21 cellular contexts compared by ENCODE assay signal in the genomic region with DNA sequence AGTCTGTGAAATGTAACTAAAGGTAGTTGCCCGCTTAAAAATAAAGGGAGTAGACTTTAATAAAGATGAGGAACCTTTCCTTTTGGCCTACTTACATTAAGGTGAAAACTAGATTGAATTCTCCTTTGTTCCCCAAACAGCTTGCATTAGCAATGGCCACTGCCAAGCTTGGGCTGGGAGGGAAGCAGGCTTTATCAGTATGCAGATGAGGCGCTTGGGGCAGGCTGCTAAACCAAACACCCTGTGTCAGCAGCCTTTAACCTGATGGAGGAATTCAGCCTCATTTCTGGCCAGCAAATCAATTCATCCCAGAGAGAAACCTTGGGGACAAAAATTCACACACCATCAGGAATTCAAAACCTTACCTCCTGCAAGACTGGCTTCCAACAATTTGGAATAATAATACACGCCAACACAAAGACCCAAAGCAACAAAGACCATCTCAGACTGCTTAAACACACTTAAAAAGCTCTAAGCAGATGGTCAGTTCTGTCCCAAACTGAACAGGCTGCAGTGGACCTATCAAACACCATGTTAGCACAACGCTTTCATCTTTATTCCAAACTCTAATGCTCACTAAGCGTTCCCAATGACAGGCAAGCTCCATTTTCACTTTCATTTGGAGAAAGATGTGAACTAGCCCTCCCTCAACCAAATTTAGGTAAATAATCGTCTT.
DNase-seq lines count a peak whose midpoint lies in the region; ATAC-seq and TF ChIP-seq lines count a peak whose summit lies in the region.
"Had no signal": no experiment of that assay in that cellular context is flagged by ENCODE, and none has a peak within 500 bp of the region (broad histone marks: within the 10 kb centered on the region; RNA-seq: fewer than 3 reads in every experiment).

No MANE protein-coding gene starts in this region.

- peaks cover 15% of the 10 kb centered on the region for H3K4me1 ChIP-seq in HUES6 (ENCODE audit: control insufficient read depth, insufficient read depth, low read length)
- peaks cover 3% of the 10 kb centered on the region for H3K4me1 ChIP-seq in mesendoderm (ENCODE audit: control insufficient read depth, low read depth, low read length)

- no peak overlapping the region for H2AK5ac ChIP-seq in mesendoderm (ENCODE audit: low read length)

- H3K9me3 ChIP-seq in HUES6 (ENCODE audit: control insufficient read depth, insufficient read depth, low read depth, low read length): no peaks in the 10 kb centered on the region

- TF ChIP-seq CTCF in glutamatergic neuron (IDR thresholded peaks at IDR 0.05; ENCODE audit: partially characterized antibody, unreplicated experiment): no peak

- no peaks in the 10 kb centered on the region for H3K79me1 ChIP-seq in mesendoderm (ENCODE audit: low read length)

- H3K9ac ChIP-seq in HUES6 (ENCODE audit: low read length) (no peak overlapping the region), mesendoderm (ENCODE audit: low read length) (peak overlapping the region; percentile 12)

- H2BK120ac ChIP-seq in mesendoderm (ENCODE audit: low read depth, low read length): peak overlapping the region; percentile 85

- no peaks in the 10 kb centered on the region for H3K36me3 ChIP-seq in HUES6 (ENCODE audit: control insufficient read depth, insufficient read depth, low read length)
- no peaks in the 10 kb centered on the region for H3K36me3 ChIP-seq in mesendoderm (ENCODE audit: control insufficient read depth, insufficient read depth, low read length)

- H3K4me2 ChIP-seq in mesendoderm (ENCODE audit: low read length): no peak overlapping the region

- no peak for ATAC-seq in GM21576 (IDR thresholded peaks at IDR 0.05; ENCODE audit: unreplicated experiment)
- ATAC-seq in stimulated activated naive B cell treated with anti-CD40 and anti-IgM and Interleukin-4, amounts not matched to agents 10 μg/mL and 1 μg/mL and 100 μg/mL, for 72 hours (replicated peaks): no peak
- ATAC-seq: HCT116, K562, PC-3 had no signal

- no peak overlapping the region for H3K4ac ChIP-seq in mesendoderm (ENCODE audit: low read depth, low read length)

- H2BK15ac ChIP-seq in mesendoderm (replicated peaks; ENCODE audit: low read depth): no peak overlapping the region

- peaks cover 12% of the 10 kb centered on the region for H3K4me1 Mint-ChIP-seq in glutamatergic neuron (ENCODE audit: low read depth, unreplicated experiment)
- no peaks in the 10 kb centered on the region for H3K4me1 Mint-ChIP-seq in stimulated activated naive B cell treated with anti-CD40 and anti-IgM and Interleukin-4, amounts not matched to agents 10 μg/mL and 1 μg/mL and 100 μg/mL, for 72 hours
- H3K4me1 Mint-ChIP-seq: CD14-positive monocyte had no signal

- peak overlapping the region; percentile 29 for H4K5ac ChIP-seq in mesendoderm (ENCODE audit: low read length)

- H2BK5ac ChIP-seq in mesendoderm (ENCODE audit: low read length): peak overlapping the region; percentile 17

- no peak overlapping the region for H3K23ac ChIP-seq in mesendoderm (ENCODE audit: low read length)

- no peaks in the 10 kb centered on the region for H3K36me3 Mint-ChIP-seq in glutamatergic neuron (ENCODE audit: unreplicated experiment)
- H3K36me3 Mint-ChIP-seq in stimulated activated naive B cell treated with anti-CD40 and anti-IgM and Interleukin-4, amounts not matched to agents 10 μg/mL and 1 μg/mL and 100 μg/mL, for 72 hours: no peaks in the 10 kb centered on the region
- H3K36me3 Mint-ChIP-seq: CD14-positive monocyte had no signal

- H3K27me3 ChIP-seq in HUES6 (ENCODE audit: control insufficient read depth, insufficient read depth, low read length) (no peaks in the 10 kb centered on the region), mesendoderm (ENCODE audit: insufficient read depth, low read length, poor library complexity) (no peaks in the 10 kb centered on the region)

- no peak overlapping the region for H4K8ac ChIP-seq in mesendoderm (ENCODE audit: low read depth, low read length)

- no CpG with 5 or more reads among the region's 6 CpGs for WGBS in mesendoderm (ENCODE audit: extremely low coverage, insufficient coverage, low lambda C conversion rate)

- H3K9me3 Mint-ChIP-seq in glutamatergic neuron (ENCODE audit: unreplicated experiment): peaks cover 1% of the 10 kb centered on the region
- peaks cover 0 to 1% of the 10 kb centered on the region in 2 donors for H3K9me3 Mint-ChIP-seq in stimulated activated naive B cell treated with anti-CD40 and anti-IgM and Interleukin-4, amounts not matched to agents 10 μg/mL and 1 μg/mL and 100 μg/mL, for 72 hours

- H3K79me2 ChIP-seq in mesendoderm (ENCODE audit: control insufficient read depth, insufficient read depth, low read length): no peaks in the 10 kb centered on the region

- H3K4me3 Mint-ChIP-seq in glutamatergic neuron (ENCODE audit: unreplicated experiment): peak overlapping the region; percentile 30
- H3K4me3 Mint-ChIP-seq in stimulated activated naive B cell treated with anti-CD40 and anti-IgM and Interleukin-4, amounts not matched to agents 10 μg/mL and 1 μg/mL and 100 μg/mL, for 72 hours: no peak overlapping the region
- H3K4me3 Mint-ChIP-seq: CD14-positive monocyte had no signal

- no peaks in the 10 kb centered on the region for H3K27me3 Mint-ChIP-seq in glutamatergic neuron (ENCODE audit: unreplicated experiment)
- peaks cover 13 to 15% of the 10 kb centered on the region in 2 donors for H3K27me3 Mint-ChIP-seq in stimulated activated naive B cell treated with anti-CD40 and anti-IgM and Interleukin-4, amounts not matched to agents 10 μg/mL and 1 μg/mL and 100 μg/mL, for 72 hours

- DNase-seq in ELF-1 (ENCODE audit: low read depth, low spot score): peak; percentile 69
- peak; percentile 29 for DNase-seq in glutamatergic neuron
- peak; percentile 75 for DNase-seq in mesendoderm
- no peak for DNase-seq in stimulated activated naive B cell treated with anti-CD40 and anti-IgM and Interleukin-4, amounts not matched to agents 10 μg/mL and 1 μg/mL and 100 μg/mL, for 72 hours
- DNase-seq in LoVo (ENCODE audit: low spot score): no peak
- DNase-seq in activated T-cell treated with anti-CD3 and anti-CD28 coated beads for 4 hours: no peak
- DNase-seq: 8988T, DMS79 treated with DMSO at 0.1 percent for 48 hours, NCI-H1105, NCI-H1694, NCI-H2227 treated with DMSO at 0.1 percent for 48 hours, NCI-H510A treated with DMSO at 0.1 percent for 48 hours, NCI-H774, RPMI8226, SIG-M5 had no signal

- H3K4me3 ChIP-seq in HUES6 (ENCODE audit: low read depth, low read length) (no peak overlapping the region), mesendoderm (ENCODE audit: low read length) (no peak overlapping the region)
- H3K4me3 ChIP-seq: K562 had no signal

- peak overlapping the region; percentile 39 for H3K27ac Mint-ChIP-seq in glutamatergic neuron (ENCODE audit: unreplicated experiment)
- H3K27ac Mint-ChIP-seq in stimulated activated naive B cell treated with anti-CD40 and anti-IgM and Interleukin-4, amounts not matched to agents 10 μg/mL and 1 μg/mL and 100 μg/mL, for 72 hours: no peak overlapping the region
- H3K27ac Mint-ChIP-seq: CD14-positive monocyte had no signal

- H3K27ac ChIP-seq in HUES6 (ENCODE audit: low read depth, low read length) (peak overlapping the region; percentile 58; the same call in 1 of the 2 replicates), mesendoderm (ENCODE audit: low read depth, low read length) (peak overlapping the region; percentile 1)

- peak overlapping the region; percentile 68 for H3K56ac ChIP-seq in mesendoderm (ENCODE audit: low read length)

- no peak overlapping the region for H3K18ac ChIP-seq in mesendoderm (ENCODE audit: low read length)

Comparison
In these comparisons a context has a peak if more than half of its experiments do, and no peak if none do; other contexts are left out.
1. DNase-seq: peak in ELF-1 (single experiment), glutamatergic neuron (single experiment) and mesendoderm (single experiment); none in stimulated activated naive B cell treated with anti-CD40 and anti-IgM and Interleukin-4, amounts not matched to agents 10 μg/mL and 1 μg/mL and 100 μg/mL, for 72 hours (single experiment), LoVo (single experiment) and activated T-cell treated with anti-CD3 and anti-CD28 coated beads for 4 hours (single experiment).